In genomic region chr9:133711428-133712220, GRCh38 we compare ENCODE assay signal across 14 cellular contexts. TPM values are rescaled to one million over a fixed set of nuclear protein-coding genes. Genes with fewer than 3 reads are reported as not detected.
DNase-seq lines count a peak whose midpoint lies in the region; ATAC-seq, FAIRE-seq and TF ChIP-seq lines count a peak whose summit lies in the region.
"Had no signal": no experiment of that assay in that cellular context is flagged by ENCODE, and none has a peak within 500 bp of the region (broad histone marks: within the 10 kb centered on the region; RNA-seq: fewer than 3 reads in every experiment).

No MANE protein-coding gene starts in this region.

- no peaks in the 10 kb centered on the region for H3K9me3 Mint-ChIP-seq in activated T-helper 1 cell treated with anti-CD3 and anti-CD28 coated beads, Interleukin-12 subunit alpha, Interleukin-12 subunit beta, Interleukin-2, Interleukin-4 antibody, amounts not matched to agents 30 ng/mL and 10 ng/mL and 1 ng/mL, durations not matched to agents 14 hours and 24 hours and 36 hours
- H3K9me3 Mint-ChIP-seq: CD4-positive, CD25-positive, alpha-beta regulatory T cell; T-helper 2 cell treated with Interferon-gamma antibody and Interleukin-4, amounts not matched to agents 5 μg/mL and 100 μg/mL, for 36 hours had no signal

- H3K4me3 ChIP-seq in WERI-Rb-1 (ENCODE audit: low read depth, low read length) (no peak overlapping the region), heart left ventricle (no peak overlapping the region), ovary (no peak overlapping the region)

- peaks cover 5% of the 10 kb centered on the region for H3K27me3 Mint-ChIP-seq in activated T-helper 1 cell treated with anti-CD3 and anti-CD28 coated beads, Interleukin-12 subunit alpha, Interleukin-12 subunit beta, Interleukin-2, Interleukin-4 antibody, amounts not matched to agents 30 ng/mL and 10 ng/mL and 1 ng/mL, durations not matched to agents 14 hours and 24 hours and 36 hours (ENCODE audit: insufficient read depth)
- H3K27me3 Mint-ChIP-seq: activated CD8-positive, alpha-beta memory T cell treated with anti-CD3 and anti-CD28 coated beads, Interleukin-2, amount 10 ng/mL, durations not matched to agents 7 days and 5 days; CD4-positive, CD25-positive, alpha-beta regulatory T cell had no signal

- H3K9me3 ChIP-seq in WERI-Rb-1 (ENCODE audit: severe bottlenecking) (no peaks in the 10 kb centered on the region), heart left ventricle (no peaks in the 10 kb centered on the region), ovary (no peaks in the 10 kb centered on the region)
- H3K9me3 ChIP-seq: neutrophil had no signal

- TF ChIP-seq EP300 in ovary (IDR thresholded peaks at IDR 0.05) = no peak

- peak; percentile 20 for FAIRE-seq in H54 (lab: Jason Lieb, UNC)

- H3K36me3 ChIP-seq in WERI-Rb-1 (no peaks in the 10 kb centered on the region), heart left ventricle (no peaks in the 10 kb centered on the region), ovary (no peaks in the 10 kb centered on the region)
- H3K36me3 ChIP-seq: neutrophil had no signal

- no peaks in the 10 kb centered on the region for H3K27me3 ChIP-seq in WERI-Rb-1 (ENCODE audit: insufficient read depth, low read depth, severe bottlenecking)
- peaks cover 0 to 17% (median 0%) of the 10 kb centered on the region in 9 donors for H3K27me3 ChIP-seq in heart left ventricle
- no peaks in the 10 kb centered on the region for H3K27me3 ChIP-seq in ovary
- H3K27me3 ChIP-seq: neutrophil had no signal

- peak overlapping the region; percentile 88 for H3K27ac ChIP-seq in WERI-Rb-1
- peak overlapping the region in 5 of 12 donors; percentile 35 to 48 (median 39) for H3K27ac ChIP-seq in heart left ventricle
- no peak overlapping the region for H3K27ac ChIP-seq in ovary
- H3K27ac ChIP-seq: neutrophil had no signal

- H3K4me3 Mint-ChIP-seq in activated T-helper 1 cell treated with anti-CD3 and anti-CD28 coated beads, Interleukin-12 subunit alpha, Interleukin-12 subunit beta, Interleukin-2, Interleukin-4 antibody, amounts not matched to agents 30 ng/mL and 10 ng/mL and 1 ng/mL, durations not matched to agents 14 hours and 24 hours and 36 hours = no peak overlapping the region
- H3K4me3 Mint-ChIP-seq: activated CD8-positive, alpha-beta memory T cell treated with anti-CD3 and anti-CD28 coated beads, Interleukin-2, amount 10 ng/mL, durations not matched to agents 7 days and 5 days; T-helper 2 cell treated with Interferon-gamma antibody and Interleukin-4, amounts not matched to agents 5 μg/mL and 100 μg/mL, for 36 hours had no signal

- 73 to 81% (median 79%) methylated on average over 27 to 32 of the region's 32 CpGs for WGBS in heart left ventricle, 4 donors
- 74 to 83% (median 80%) methylated on average over 30 to 32 of the region's 32 CpGs for WGBS in ovary, 3 donors

- DNase-seq in H54 (ENCODE audit: insufficient read length, low spot score) = peak; percentile 90
- peak; percentile 11 for DNase-seq in WERI-Rb-1
- DNase-seq in heart left ventricle = peak in 3 of 5 donors; percentile 51 to 66 (median 66)
- peak in 3 of 5 donors; percentile 19 to 33 (median 22) for DNase-seq in ovary
- no peak for DNase-seq in UCSD-AML1 (lab: John Stamatoyannopoulos, UW; ENCODE audit: unreplicated experiment)
- DNase-seq in activated T-helper 1 cell treated with anti-CD3 and anti-CD28 coated beads, Interleukin-12 subunit alpha, Interleukin-12 subunit beta, Interleukin-2, Interleukin-4 antibody, amounts not matched to agents 30 ng/mL and 10 ng/mL and 1 ng/mL, durations not matched to agents 14 hours and 24 hours and 36 hours (ENCODE audit: low spot score) = no peak
- DNase-seq: activated CD8-positive, alpha-beta memory T cell treated with anti-CD3 and anti-CD28 coated beads, Interleukin-2, amount 10 ng/mL, durations not matched to agents 7 days and 5 days; CD4-positive, CD25-positive, alpha-beta regulatory T cell; stimulated activated CD4-positive, alpha-beta T cell treated with anti-CD3 and anti-CD28 coated beads, Interleukin-2, amount 100 ng/mL, for 24 hours; stimulated activated naive CD8-positive, alpha-beta T cell treated with anti-CD3 and anti-CD28 coated beads, Interleukin-15, Interleukin-2, amounts not matched to agents 100 U/mL and 50 U/mL, for 24 hours had no signal

- H3K27ac Mint-ChIP-seq in activated T-helper 1 cell treated with anti-CD3 and anti-CD28 coated beads, Interleukin-12 subunit alpha, Interleukin-12 subunit beta, Interleukin-2, Interleukin-4 antibody, amounts not matched to agents 30 ng/mL and 10 ng/mL and 1 ng/mL, durations not matched to agents 14 hours and 24 hours and 36 hours = no peak overlapping the region
- H3K27ac Mint-ChIP-seq: activated CD8-positive, alpha-beta memory T cell treated with anti-CD3 and anti-CD28 coated beads, Interleukin-2, amount 10 ng/mL, durations not matched to agents 7 days and 5 days; CD4-positive, CD25-positive, alpha-beta regulatory T cell; T-helper 2 cell treated with Interferon-gamma antibody and Interleukin-4, amounts not matched to agents 5 μg/mL and 100 μg/mL, for 36 hours had no signal

- H3K4me1 ChIP-seq in heart left ventricle (peaks cover 0 to 43% (median 17%) of the 10 kb centered on the region in 12 donors), ovary (ENCODE audit: insufficient read depth) (peaks cover 21% of the 10 kb centered on the region)

- no peaks in the 10 kb centered on the region for H3K36me3 Mint-ChIP-seq in activated T-helper 1 cell treated with anti-CD3 and anti-CD28 coated beads, Interleukin-12 subunit alpha, Interleukin-12 subunit beta, Interleukin-2, Interleukin-4 antibody, amounts not matched to agents 30 ng/mL and 10 ng/mL and 1 ng/mL, durations not matched to agents 14 hours and 24 hours and 36 hours (ENCODE audit: low read depth)
- H3K36me3 Mint-ChIP-seq: activated CD8-positive, alpha-beta memory T cell treated with anti-CD3 and anti-CD28 coated beads, Interleukin-2, amount 10 ng/mL, durations not matched to agents 7 days and 5 days; CD4-positive, CD25-positive, alpha-beta regulatory T cell had no signal

- ATAC-seq in heart left ventricle (peak in 3 of 4 donors; percentile 19 to 58 (median 25)), HG02763 (IDR thresholded peaks at IDR 0.05; ENCODE audit: unreplicated experiment) (no peak), HG03108 (IDR thresholded peaks at IDR 0.05; ENCODE audit: unreplicated experiment) (no peak)
- ATAC-seq: activated CD8-positive, alpha-beta memory T cell treated with anti-CD3 and anti-CD28 coated beads, Interleukin-2, amount 10 ng/mL, durations not matched to agents 7 days and 5 days; stimulated activated naive CD8-positive, alpha-beta T cell treated with anti-CD3 and anti-CD28 coated beads, Interleukin-15, Interleukin-2, amounts not matched to agents 100 U/mL and 50 U/mL, for 24 hours had no signal

- intact Hi-C loops in heart left ventricle (cut with DNase I) = loop anchor here in 1 of 10 donors (10.0 kb wide), 2 partner anchors 47 to 107 kb away; partner anchors contain the start of gene FAM163B
- intact Hi-C loops in ovary (cut with DNase I) = loop anchor here in 3 of 4 donors (10.0 kb wide), 3 partner anchors 127 to 307 kb away; no protein-coding TSS in a partner anchor
- intact Hi-C loops in activated T-helper 1 cell treated with anti-CD3 and anti-CD28 coated beads, Interleukin-12 subunit alpha, Interleukin-12 subunit beta, Interleukin-2, Interleukin-4 antibody, amounts not matched to agents 30 ng/mL and 10 ng/mL and 1 ng/mL, durations not matched to agents 14 hours and 24 hours and 36 hours (cut with micrococcal nuclease) = no loop called here

- no peak for TF ChIP-seq POLR2A in H54 (IDR thresholded peaks at IDR 0.05; ENCODE audit: low read depth, low read length)
- TF ChIP-seq POLR2A in heart left ventricle (IDR thresholded peaks at IDR 0.05) = no peak
- TF ChIP-seq POLR2A in ovary (IDR thresholded peaks at IDR 0.05) = no peak

- H3K4me1 Mint-ChIP-seq in activated T-helper 1 cell treated with anti-CD3 and anti-CD28 coated beads, Interleukin-12 subunit alpha, Interleukin-12 subunit beta, Interleukin-2, Interleukin-4 antibody, amounts not matched to agents 30 ng/mL and 10 ng/mL and 1 ng/mL, durations not matched to agents 14 hours and 24 hours and 36 hours (ENCODE audit: low read depth) = peaks cover 5% of the 10 kb centered on the region
- H3K4me1 Mint-ChIP-seq: activated CD8-positive, alpha-beta memory T cell treated with anti-CD3 and anti-CD28 coated beads, Interleukin-2, amount 10 ng/mL, durations not matched to agents 7 days and 5 days had no signal

- no peak for TF ChIP-seq CTCF in WERI-Rb-1 (IDR thresholded peaks at IDR 0.05; ENCODE audit: low read depth, low read length)
- TF ChIP-seq CTCF in heart left ventricle (IDR thresholded peaks at IDR 0.05) = no peak
- TF ChIP-seq CTCF in ovary (IDR thresholded peaks at IDR 0.05) = no peak

RNA-seq across cellular contexts. Expression of gene SARDH, which starts 26.5 kb away (rescaled TPM):
- total RNA-seq in heart left ventricle = 1 to 10 TPM in 2 of 9 donors, under 1 TPM in 7; 0.23 to 1.7 (median 0.70) TPM
- polyA plus RNA-seq in heart left ventricle = under 1 TPM; 0.19 to 0.29 TPM
- 10 to 100 TPM in 1 of 7 donors, 1 to 10 TPM in 6; 2.5 to 10.0 (median 3.3) TPM for total RNA-seq in ovary
- polyA plus RNA-seq in ovary = 1 to 10 TPM; 2.8 to 5.0 TPM
- 0.51 and 0.60 TPM in 2 replicates for total RNA-seq in activated T-helper 1 cell treated with anti-CD3 and anti-CD28 coated beads, Interleukin-12 subunit alpha, Interleukin-12 subunit beta, Interleukin-2, Interleukin-4 antibody, amounts not matched to agents 30 ng/mL and 10 ng/mL and 1 ng/mL, durations not matched to agents 14 hours and 24 hours and 36 hours

Comparison
In these comparisons a context has a peak if more than half of its experiments do, and no peak if none do; other contexts are left out.
1. DNase-seq: peak in H54 (single experiment), WERI-Rb-1 (single experiment), heart left ventricle (3 of 5) and ovary (3 of 5); none in UCSD-AML1 (single experiment) and activated T-helper 1 cell treated with anti-CD3 and anti-CD28 coated beads, Interleukin-12 subunit alpha, Interleukin-12 subunit beta, Interleukin-2, Interleukin-4 antibody, amounts not matched to agents 30 ng/mL and 10 ng/mL and 1 ng/mL, durations not matched to agents 14 hours and 24 hours and 36 hours (single experiment).
2. ATAC-seq: peak in heart left ventricle (3 of 4); none in HG02763 (single experiment) and HG03108 (single experiment).